ENCODE assay signal across 28 cellular contexts in the genomic region with DNA sequence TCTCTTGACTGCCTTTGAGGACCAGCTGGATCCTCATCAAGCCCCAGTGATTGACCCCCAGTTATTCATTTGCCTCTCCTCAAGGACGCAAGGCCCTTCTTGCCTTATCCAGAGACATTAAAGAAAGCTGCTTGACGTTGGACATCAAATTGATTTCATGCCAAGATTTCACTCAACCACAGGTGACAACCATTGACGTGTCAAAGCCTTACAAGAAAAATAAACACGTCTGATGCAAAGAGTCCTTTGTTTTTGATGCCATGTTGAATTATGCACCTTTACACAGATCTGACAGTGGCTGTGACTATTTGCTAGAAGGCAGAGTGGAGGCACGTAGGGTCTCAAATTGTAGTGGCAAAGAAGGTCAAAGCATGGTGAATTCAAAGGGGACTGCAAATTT.
"Had no signal": no experiment of that assay in that cellular context is flagged by ENCODE, and none has a peak within 500 bp of the region (broad histone marks: within the 10 kb centered on the region; RNA-seq: fewer than 3 reads in every experiment).

No MANE protein-coding gene starts in this region.

- H3K9me3 Mint-ChIP-seq: activated T-cell treated with anti-CD3 and anti-CD28 coated beads, Interleukin-2, amount 50 U/mL, for 72 hours; nephron had no signal

- H3K4me1 ChIP-seq: body of pancreas, sigmoid colon, transverse colon, uterus had no signal

- H2AFZ ChIP-seq: hepatocyte had no signal

- H3K27ac ChIP-seq: body of pancreas, hepatocyte, sigmoid colon, transverse colon, uterus had no signal

- H3K36me3 Mint-ChIP-seq: activated CD4-positive, alpha-beta memory T cell treated with anti-CD3 and anti-CD28 coated beads for 36 hours; immature natural killer cell; stimulated activated naive B cell treated with anti-CD40 and anti-IgM and Interleukin-4, amounts not matched to agents 10 μg/mL and 1 μg/mL and 100 μg/mL, for 72 hours; T-cell had no signal

- H3K4me3 Mint-ChIP-seq: activated CD4-positive, alpha-beta memory T cell treated with anti-CD3 and anti-CD28 coated beads for 36 hours; activated naive CD8-positive, alpha-beta T cell treated with anti-CD3 and anti-CD28 coated beads, Interleukin-2, amount 50 U/mL, for 24 hours; activated T-cell treated with anti-CD3 and anti-CD28 coated beads, Interleukin-2, amount 50 U/mL, for 72 hours; dendritic cell treated with granulocyte-macrophage colony-stimulating factor and Interleukin-4, amounts not matched to agents 40 ng/mL and 50 ng/mL, for 4 days; immature natural killer cell; nephron; stimulated activated naive B cell treated with anti-CD40 and anti-IgM and Interleukin-4, amounts not matched to agents 10 μg/mL and 1 μg/mL and 100 μg/mL, for 72 hours; T-cell had no signal

- H3K36me3 ChIP-seq: sigmoid colon, transverse colon, uterus had no signal

- DNase-seq: activated CD4-positive, alpha-beta memory T cell treated with anti-CD3 and anti-CD28 coated beads for 36 hours; activated CD4-positive, alpha-beta T cell treated with anti-CD3 and anti-CD28 coated beads for 48 hours; activated CD4-positive, CD25-positive, alpha-beta regulatory T cell; activated effector memory CD4-positive, alpha-beta T cell treated with anti-CD3 and anti-CD28 coated beads, Interleukin-2, amount 50 U/mL, for 16 hours; activated naive CD4-positive, alpha-beta T cell treated with anti-CD3 and anti-CD28 coated beads, Interleukin-2, amount 50 U/mL, for 16 hours; activated naive CD8-positive, alpha-beta T cell treated with anti-CD3 and anti-CD28 coated beads, Interleukin-2, amount 50 U/mL, for 24 hours; activated T-cell treated with anti-CD3 and anti-CD28 coated beads, Interleukin-2, amount 50 U/mL, for 72 hours; anterior cingulate cortex; body of pancreas; caudate nucleus; effector CD4-positive, alpha-beta T cell; glutamatergic neuron; immature natural killer cell; left ventricle myocardium superior; occipital lobe; sigmoid colon; stimulated activated CD4-positive, alpha-beta T cell treated with anti-CD3 and anti-CD28 coated beads, Interleukin-2, amount 100 ng/mL, for 48 hours; stimulated activated CD8-positive, alpha-beta memory T cell treated with anti-CD3 and anti-CD28 coated beads, Interleukin-4, amount 100 ng/mL, for 48 hours; stimulated activated naive B cell treated with anti-CD40 and anti-IgM and Interleukin-4, amounts not matched to agents 10 μg/mL and 1 μg/mL and 100 μg/mL, for 72 hours; T-cell; T-helper 9 cell; transverse colon; uterus had no signal

- H3K4me3 ChIP-seq: body of pancreas, hepatocyte, sigmoid colon, transverse colon, uterus had no signal

- H3K9me3 ChIP-seq: body of pancreas, sigmoid colon, transverse colon, uterus had no signal

- H3K27me3 Mint-ChIP-seq: activated CD4-positive, alpha-beta memory T cell treated with anti-CD3 and anti-CD28 coated beads for 36 hours; activated naive CD8-positive, alpha-beta T cell treated with anti-CD3 and anti-CD28 coated beads, Interleukin-2, amount 50 U/mL, for 24 hours; dendritic cell treated with granulocyte-macrophage colony-stimulating factor and Interleukin-4, amounts not matched to agents 40 ng/mL and 50 ng/mL, for 4 days; stimulated activated naive B cell treated with anti-CD40 and anti-IgM and Interleukin-4, amounts not matched to agents 10 μg/mL and 1 μg/mL and 100 μg/mL, for 72 hours; T-cell had no signal

- H3K4me2 ChIP-seq: hepatocyte had no signal

- FAIRE-seq: endometrium, frontal cortex had no signal

- H3K4me1 Mint-ChIP-seq: activated naive CD8-positive, alpha-beta T cell treated with anti-CD3 and anti-CD28 coated beads, Interleukin-2, amount 50 U/mL, for 24 hours; immature natural killer cell; nephron; stimulated activated naive B cell treated with anti-CD40 and anti-IgM and Interleukin-4, amounts not matched to agents 10 μg/mL and 1 μg/mL and 100 μg/mL, for 72 hours; T-cell had no signal

- H3K27me3 ChIP-seq: body of pancreas, hepatocyte, sigmoid colon, transverse colon, uterus had no signal

- H3K27ac Mint-ChIP-seq: activated CD4-positive, alpha-beta memory T cell treated with anti-CD3 and anti-CD28 coated beads for 36 hours; activated naive CD8-positive, alpha-beta T cell treated with anti-CD3 and anti-CD28 coated beads, Interleukin-2, amount 50 U/mL, for 24 hours; activated T-cell treated with anti-CD3 and anti-CD28 coated beads, Interleukin-2, amount 50 U/mL, for 72 hours; dendritic cell treated with granulocyte-macrophage colony-stimulating factor and Interleukin-4, amounts not matched to agents 40 ng/mL and 50 ng/mL, for 4 days; immature natural killer cell; nephron; stimulated activated naive B cell treated with anti-CD40 and anti-IgM and Interleukin-4, amounts not matched to agents 10 μg/mL and 1 μg/mL and 100 μg/mL, for 72 hours; T-cell had no signal

- H3K79me2 ChIP-seq: hepatocyte had no signal
